In the genomic region with DNA sequence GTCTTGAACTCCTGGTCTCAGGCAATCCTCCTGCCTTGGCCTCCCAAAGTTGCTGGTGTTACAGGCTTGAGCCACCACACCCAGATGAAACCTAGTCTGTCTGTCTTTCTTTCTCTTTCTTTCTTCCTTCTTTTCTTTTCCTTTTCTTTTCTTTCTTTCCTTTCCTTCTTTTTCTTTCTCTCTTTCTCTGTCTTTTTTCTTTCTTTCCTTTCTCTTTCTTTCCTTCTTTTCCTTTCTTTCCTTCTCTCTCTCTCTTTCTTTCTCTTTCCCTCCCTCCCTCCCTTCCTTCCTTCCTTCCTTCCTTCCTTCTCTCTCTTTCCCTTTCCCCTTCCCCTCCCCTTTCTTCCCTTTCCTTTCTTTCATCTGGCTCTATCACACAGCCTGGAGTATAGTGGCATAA, we compare ENCODE assay signal across 29 cellular contexts.
"Had no signal": no experiment of that assay in that cellular context is flagged by ENCODE, and none has a peak within 500 bp of the region (broad histone marks: within the 10 kb centered on the region; RNA-seq: fewer than 3 reads in every experiment).

No MANE protein-coding gene starts in this region.

- H3K27me3 Mint-ChIP-seq: progenitor cell of endocrine pancreas; stimulated activated naive CD8-positive, alpha-beta T cell treated with anti-CD3 and anti-CD28 coated beads, Interleukin-15, Interleukin-2, amounts not matched to agents 100 ng/mL and 50 ng/mL, for 24 hours had no signal

- H3K27ac Mint-ChIP-seq: natural killer cell; neural progenitor cell; progenitor cell of endocrine pancreas; stimulated activated effector memory CD8-positive, alpha-beta T cell treated with anti-CD3 and anti-CD28 coated beads, Interleukin-12 subunit alpha, Interleukin-12 subunit beta, amount 100 ng/mL, for 72 hours; stimulated activated naive B cell treated with anti-CD40 and anti-IgM and Interleukin-4, amounts not matched to agents 10 μg/mL and 1 μg/mL and 100 μg/mL, for 72 hours; stimulated activated naive CD8-positive, alpha-beta T cell treated with anti-CD3 and anti-CD28 coated beads, Interleukin-15, Interleukin-2, amounts not matched to agents 100 ng/mL and 50 ng/mL, for 24 hours had no signal

- H3K9me3 ChIP-seq: ovary, psoas muscle, right lobe of liver, sigmoid colon, stomach, thoracic aorta, thyroid gland, tibial nerve, upper lobe of left lung, vagina had no signal

- H3K4me1 ChIP-seq: neural progenitor cell, parathyroid adenoma, psoas muscle, tibial nerve, upper lobe of left lung, vagina had no signal

- H2AFZ ChIP-seq: neural progenitor cell, parathyroid adenoma had no signal

- ATAC-seq: natural killer cell; psoas muscle; right cardiac atrium; stimulated activated effector memory CD8-positive, alpha-beta T cell treated with anti-CD3 and anti-CD28 coated beads, Interleukin-12 subunit alpha, Interleukin-12 subunit beta, amount 100 ng/mL, for 72 hours; stimulated activated naive B cell treated with anti-CD40 and anti-IgM and Interleukin-4, amounts not matched to agents 10 μg/mL and 1 μg/mL and 100 μg/mL, for 72 hours had no signal

- H3K9me3 Mint-ChIP-seq: natural killer cell; neural progenitor cell; stimulated activated effector memory CD8-positive, alpha-beta T cell treated with anti-CD3 and anti-CD28 coated beads, Interleukin-12 subunit alpha, Interleukin-12 subunit beta, amount 100 ng/mL, for 72 hours; stimulated activated naive CD8-positive, alpha-beta T cell treated with anti-CD3 and anti-CD28 coated beads, Interleukin-15, Interleukin-2, amounts not matched to agents 100 ng/mL and 50 ng/mL, for 24 hours had no signal

- H3K36me3 ChIP-seq: neural progenitor cell, ovary, right lobe of liver, sigmoid colon, stomach, thoracic aorta, thyroid gland, tibial nerve, upper lobe of left lung, vagina had no signal

- H3K4me3 ChIP-seq: neural progenitor cell, ovary, psoas muscle, right lobe of liver, sigmoid colon, stomach, thyroid gland, tibial nerve, upper lobe of left lung, vagina had no signal

- H3K27ac ChIP-seq: neural progenitor cell, ovary, parathyroid adenoma, psoas muscle, stomach, tibial nerve, upper lobe of left lung, vagina had no signal

- H3K36me3 Mint-ChIP-seq: natural killer cell; neural progenitor cell; stimulated activated effector memory CD8-positive, alpha-beta T cell treated with anti-CD3 and anti-CD28 coated beads, Interleukin-12 subunit alpha, Interleukin-12 subunit beta, amount 100 ng/mL, for 72 hours; stimulated activated naive B cell treated with anti-CD40 and anti-IgM and Interleukin-4, amounts not matched to agents 10 μg/mL and 1 μg/mL and 100 μg/mL, for 72 hours had no signal

- DNase-seq: natural killer cell; occipital lobe; ovary; posterior cingulate gyrus; psoas muscle; right cardiac atrium; right lobe of liver; sigmoid colon; small intestine; stimulated activated CD4-positive, alpha-beta T cell treated with anti-CD3 and anti-CD28 coated beads, Interleukin-15, amount 100 ng/mL, for 24 hours; stimulated activated CD4-positive, alpha-beta T cell treated with anti-CD3 and anti-CD28 coated beads, Interleukin-2, amount 100 ng/mL, for 24 hours; stimulated activated CD4-positive, alpha-beta T cell treated with anti-CD3 and anti-CD28 coated beads, Interleukin-2, amount 100 ng/mL, for 48 hours; stimulated activated CD4-positive, alpha-beta T cell treated with anti-CD3 and anti-CD28 coated beads, Interleukin-4, amount 100 ng/mL, for 24 hours; stimulated activated naive B cell treated with anti-CD40 and anti-IgM and Interleukin-4, amounts not matched to agents 10 μg/mL and 1 μg/mL and 100 μg/mL, for 72 hours; stimulated activated naive CD4-positive, alpha-beta T cell treated with Interleukin-2 at 50 U/mL for 16 hours; stomach; thyroid gland; trophoblast cell; upper lobe of left lung had no signal

- H3K27me3 ChIP-seq: neural progenitor cell, ovary, right lobe of liver, sigmoid colon, stomach, thyroid gland, tibial nerve, upper lobe of left lung, vagina had no signal

- H3K79me2 ChIP-seq: parathyroid adenoma had no signal

- FAIRE-seq: small intestine, urothelium cell line had no signal

- H3K4me3 Mint-ChIP-seq: natural killer cell; nephron; neural progenitor cell; stimulated activated effector memory CD8-positive, alpha-beta T cell treated with anti-CD3 and anti-CD28 coated beads, Interleukin-12 subunit alpha, Interleukin-12 subunit beta, amount 100 ng/mL, for 72 hours; stimulated activated naive B cell treated with anti-CD40 and anti-IgM and Interleukin-4, amounts not matched to agents 10 μg/mL and 1 μg/mL and 100 μg/mL, for 72 hours; stimulated activated naive CD8-positive, alpha-beta T cell treated with anti-CD3 and anti-CD28 coated beads, Interleukin-15, Interleukin-2, amounts not matched to agents 100 ng/mL and 50 ng/mL, for 24 hours had no signal

- H3K4me2 ChIP-seq: neural progenitor cell had no signal

- H3K9ac ChIP-seq: neural progenitor cell, parathyroid adenoma had no signal

- H3K4me1 Mint-ChIP-seq: natural killer cell; neural progenitor cell; stimulated activated effector memory CD8-positive, alpha-beta T cell treated with anti-CD3 and anti-CD28 coated beads, Interleukin-12 subunit alpha, Interleukin-12 subunit beta, amount 100 ng/mL, for 72 hours; stimulated activated naive B cell treated with anti-CD40 and anti-IgM and Interleukin-4, amounts not matched to agents 10 μg/mL and 1 μg/mL and 100 μg/mL, for 72 hours had no signal
